ENCODE assay signal across 8 cellular contexts in the genomic region with DNA sequence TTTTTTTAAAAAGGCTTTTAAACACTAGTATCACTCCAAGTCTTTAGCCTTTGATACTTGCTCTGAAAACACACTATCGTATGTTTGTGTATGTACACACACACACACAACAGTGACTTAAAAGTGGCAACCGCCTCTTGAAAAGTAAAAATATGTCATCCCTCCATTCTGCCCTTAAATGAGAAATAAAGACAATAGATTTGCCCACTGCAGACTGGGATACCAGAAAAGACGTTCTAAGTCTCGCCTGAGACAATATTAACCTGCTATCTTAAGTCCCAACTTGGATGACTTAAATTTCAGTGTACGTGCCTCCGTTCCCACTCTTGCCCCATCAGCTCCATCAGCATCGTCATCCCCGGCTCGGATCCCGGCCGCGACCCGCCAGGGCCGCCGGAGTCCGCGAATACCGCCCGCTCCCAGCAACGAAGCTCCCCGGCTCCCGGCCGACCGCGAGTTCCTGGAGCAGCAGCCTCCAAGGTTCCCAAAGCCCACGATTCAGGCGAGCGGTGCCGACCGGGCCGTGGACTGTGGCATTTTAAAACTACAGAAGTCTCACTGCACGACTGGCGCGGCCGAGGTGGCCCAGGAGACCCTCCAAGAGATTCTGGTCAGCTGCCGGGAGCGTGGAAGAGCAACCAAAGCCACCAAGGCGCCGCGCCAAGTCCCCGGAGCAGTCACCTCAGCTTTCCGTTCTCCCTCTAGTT. TPM values are rescaled to one million over a fixed set of nuclear protein-coding genes. Genes with fewer than 3 reads are reported as not detected.
DNase-seq lines count a peak whose midpoint lies in the region; ATAC-seq, FAIRE-seq and TF ChIP-seq lines count a peak whose summit lies in the region.

No MANE protein-coding gene starts in this region.

- no peak for FAIRE-seq in keratinocyte (lab: Jason Lieb, UNC)

- H3K36me3 ChIP-seq in HCT116 (ENCODE audit: control insufficient read depth in 1 of 2, insufficient read depth in 2 of 2, low read length in 2 of 2) (no peaks in the 10 kb centered on the region), mammary epithelial cell (ENCODE audit: insufficient read depth, low read length) (no peaks in the 10 kb centered on the region), keratinocyte (ENCODE audit: control insufficient read depth in 2 of 2, extremely low read depth in 1 of 2, insufficient read depth in 2 of 2, low read length in 2 of 2) (no peaks in the 10 kb centered on the region)

- intact Hi-C loops in HCT116 (cut with micrococcal nuclease): loop anchor here (2.0 to 10.0 kb wide), 5 partner anchors 184 to 596 kb away; no protein-coding TSS in a partner anchor
- intact Hi-C loops in mammary epithelial cell (cut with micrococcal nuclease): loop anchor here (1.0 to 5.0 kb wide), 6 partner anchors 54 to 596 kb away; partner anchors contain the start of genes ANO6 and SCAF11

- no peaks in the 10 kb centered on the region for H3K27me3 ChIP-seq in HCT116 (ENCODE audit: insufficient read depth, low read length)
- H3K27me3 ChIP-seq in mammary epithelial cell (ENCODE audit: insufficient read depth, low read length): no peaks in the 10 kb centered on the region
- no peaks in the 10 kb centered on the region for H3K27me3 ChIP-seq in keratinocyte (ENCODE audit: control insufficient read depth, extremely low read depth, insufficient read depth, low read length)

- peak overlapping the region; percentile 94 for H3K27ac ChIP-seq in HCT116 (ENCODE audit: low read depth, low read length)
- H3K27ac ChIP-seq in mammary epithelial cell (ENCODE audit: insufficient read depth, low read depth, low read length): peak overlapping the region; percentile 90
- H3K27ac ChIP-seq in keratinocyte (ENCODE audit: control insufficient read depth, insufficient read depth, low read length): peak overlapping the region; percentile 97

- no peaks in the 10 kb centered on the region for H3K9me3 ChIP-seq in HCT116 (ENCODE audit: control insufficient read depth in 1 of 2, insufficient read depth in 1 of 2, low read depth in 1 of 2, low read length in 2 of 2)
- H3K9me3 ChIP-seq in mammary epithelial cell (replicated peaks; ENCODE audit: insufficient read depth, low read length): no peaks in the 10 kb centered on the region
- H3K9me3 ChIP-seq in keratinocyte (ENCODE audit: control insufficient read depth, low read depth, low read length): no peaks in the 10 kb centered on the region

- in situ Hi-C loops in mammary epithelial cell (cut with MboI; ENCODE audit: low sequenced_read_pairs in 2 of 2): loop anchor here in 1 of 2 donors (10.0 to 25.0 kb wide), 2 partner anchors 182 to 514 kb away; partner anchors contain the start of gene ANO6

- H3K79me2 ChIP-seq in HCT116 (ENCODE audit: insufficient read depth, low read length) (peaks cover 71% of the 10 kb centered on the region), mammary epithelial cell (ENCODE audit: insufficient read depth, low read length) (peaks cover 72% of the 10 kb centered on the region), keratinocyte (ENCODE audit: control insufficient read depth, insufficient read depth, low read length) (peaks cover 55% of the 10 kb centered on the region)

- RAD21 ChIA-PET in HCT116 (lab: Charles Lee; ENCODE audit: low non-redundant PET in 1 of 2, low total read pairs in 2 of 2, uncharacterized antibody in 2 of 2, unreplicated experiment in 2 of 2): no interaction called here

- 0% methylated on average over 31 of the region's 42 CpGs for WGBS in mammary epithelial cell (ENCODE audit: low coverage, missing lambda C conversion rate)

- no peaks in the 10 kb centered on the region for H3K9me1 ChIP-seq in keratinocyte (ENCODE audit: control insufficient read depth, extremely low read depth, insufficient read depth, low read length)

- no peak for TF ChIP-seq RAD21 in HCT116 (IDR thresholded peaks at IDR 0.05; ENCODE audit: low read depth)

- H3K4me1 ChIP-seq in HCT116 (ENCODE audit: control insufficient read depth in 1 of 2, insufficient read depth in 2 of 2, low read length in 2 of 2) (peaks cover 4 to 22% of the 10 kb centered on the region in 2 experiments; a peak in 3 of 4 replicates), mammary epithelial cell (ENCODE audit: insufficient read depth, low read length) (peaks cover 9% of the 10 kb centered on the region), keratinocyte (ENCODE audit: control insufficient read depth, extremely low read depth, insufficient read depth, low read length) (peaks cover 7% of the 10 kb centered on the region)

- H4K20me1 ChIP-seq in HCT116 (ENCODE audit: insufficient read depth): no peaks in the 10 kb centered on the region
- H4K20me1 ChIP-seq in mammary epithelial cell (ENCODE audit: insufficient read depth, low read length): no peaks in the 10 kb centered on the region
- no peaks in the 10 kb centered on the region for H4K20me1 ChIP-seq in keratinocyte (ENCODE audit: control insufficient read depth, extremely low read depth, insufficient read depth, low read length)

- TF ChIP-seq POLR2A in HCT116 (IDR thresholded peaks at IDR 0.05; ENCODE audit: borderline replicate concordance, extremely low read depth, insufficient read depth, insufficient read length): no peak

- no peak overlapping the region for H2AFZ ChIP-seq in HCT116 (ENCODE audit: low read depth, low read length, poor library complexity, severe bottlenecking)
- peak overlapping the region; percentile 97 for H2AFZ ChIP-seq in mammary epithelial cell (ENCODE audit: low read depth, low read length)
- peak overlapping the region; percentile 96 for H2AFZ ChIP-seq in keratinocyte (ENCODE audit: control insufficient read depth, low read length)

- H3K9me2 ChIP-seq in HCT116 (ENCODE audit: insufficient read depth): no peaks in the 10 kb centered on the region

- peak overlapping the region; percentile 80 for H3K4me2 ChIP-seq in HCT116 (ENCODE audit: low read length)
- peak overlapping the region; percentile 97 for H3K4me2 ChIP-seq in mammary epithelial cell (ENCODE audit: insufficient read depth, low read depth, low read length)
- peak overlapping the region; percentile 98 for H3K4me2 ChIP-seq in keratinocyte (ENCODE audit: control insufficient read depth, extremely low read depth, insufficient read depth, low read depth, low read length)

- H3K9ac ChIP-seq in HCT116 (ENCODE audit: low read length) (peak overlapping the region; percentile 82), mammary epithelial cell (ENCODE audit: insufficient read depth, low read length) (peak overlapping the region; percentile 96), keratinocyte (ENCODE audit: control insufficient read depth, extremely low read depth, insufficient read depth, low read length) (peak overlapping the region; percentile 99)

- no peak for TF ChIP-seq CTCF in AG09309 (IDR thresholded peaks at IDR 0.05; ENCODE audit: control insufficient read depth, insufficient read depth, low read depth, low read length, missing control alignments)
- no peak for TF ChIP-seq CTCF in HCT116 (IDR thresholded peaks at IDR 0.05 in 2 of 3, conservative IDR thresholded peaks at IDR 0.05 in 1 of 3; ENCODE audit: borderline replicate concordance in 1 of 3, insufficient read depth in 1 of 3, low read depth in 2 of 3, low read length in 2 of 3)
- TF ChIP-seq CTCF in mammary epithelial cell (conservative IDR thresholded peaks at IDR 0.05 in 1 of 2, IDR thresholded peaks at IDR 0.05 in 1 of 2; ENCODE audit: extremely low read depth in 1 of 2, insufficient read depth in 1 of 2, low read depth in 1 of 2, low read length in 2 of 2): no peak
- no peak for TF ChIP-seq CTCF in keratinocyte (optimal IDR thresholded peaks at IDR 0.05 in 1 of 3, IDR thresholded peaks at IDR 0.05 in 1 of 3, conservative IDR thresholded peaks at IDR 0.05 in 1 of 3; ENCODE audit: extremely low read depth in 1 of 3, insufficient read depth in 2 of 3, low read length in 3 of 3)

- POLR2A ChIA-PET in HCT116 (lab: Charles Lee): interaction anchor here (1.0 to 1.9 kb wide), 3 partner anchors 15 to 265 kb away, joined by 3 to 6 read pairs (median 3); no protein-coding TSS in a partner anchor

- dilution Hi-C loops in mammary epithelial cell (cut with HindIII; ENCODE audit: low sequenced_read_pairs): no loop called here
- dilution Hi-C loops in keratinocyte (cut with MboI; ENCODE audit: extremely low pct_ligation_motif_present, low sequenced_read_pairs): no loop called here

- ATAC-seq in HCT116 (no peak), GM18511 (IDR thresholded peaks at IDR 0.05; ENCODE audit: unreplicated experiment) (no peak)

- peak overlapping the region; percentile 89 for H3K4me3 ChIP-seq in AG09309 (ENCODE audit: control insufficient read depth, low read depth, low read length)
- peak overlapping the region; percentile 84 to 85 for H3K4me3 ChIP-seq in HCT116 (replicated peaks in 1 of 2; ENCODE audit: low read depth in 1 of 2, low read length in 2 of 2)
- peak overlapping the region; percentile 77 to 99 (median 86) for H3K4me3 ChIP-seq in mammary epithelial cell (replicated peaks in 1 of 3; ENCODE audit: insufficient read depth in 1 of 3, low read depth in 2 of 3, low read length in 3 of 3)
- peak overlapping the region; percentile 56 to 98 (median 70) for H3K4me3 ChIP-seq in keratinocyte (ENCODE audit: control insufficient read depth in 2 of 3, extremely low read depth in 1 of 3, insufficient read depth in 2 of 3, low read depth in 1 of 3, low read length in 3 of 3)

- BruUV-seq in HCT116 (replicated peaks; lab: Mats Ljungman, UMichigan) (TSS peak; percentile 44), mammary epithelial cell (replicated peaks; lab: Mats Ljungman, UMichigan) (TSS peak; percentile 19)

- DNase-seq in AG09309 (ENCODE audit: low read depth) (no peak), HCT116 (ENCODE audit: low read depth, low spot score) (no peak), SW480 (ENCODE audit: low spot score) (peak; percentile 34), mammary epithelial cell (peak; percentile 39), keratinocyte (ENCODE audit: low read depth, low spot score) (no peak), putamen (ENCODE audit: low spot score) (no peak)
- peak; percentile 34 for DNase-seq in stimulated activated CD4-positive, alpha-beta T cell treated with anti-CD3 and anti-CD28 coated beads, Interleukin-12 subunit alpha, Interleukin-12 subunit beta, amount 100 ng/mL, for 4 hours

- CTCF ChIA-PET in HCT116 (lab: Charles Lee) (interaction anchor here (1.4 to 3.0 kb wide), 4 partner anchors 16 to 183 kb away, joined by 3 to 18 read pairs (median 10); no protein-coding TSS in a partner anchor), mammary epithelial cell (lab: Charles Lee; ENCODE audit: low non-redundant PET) (interaction anchor here (0.5 to 1.3 kb wide), 3 partner anchors 33 to 193 kb away, joined by 4 to 11 read pairs (median 7); no protein-coding TSS in a partner anchor)

RNA-seq across cellular contexts. Expression of gene ARID2, which starts 2.8 kb away (rescaled TPM):
- total RNA-seq in HCT116 (2021; ENCODE audit: unreplicated experiment) (30.5 TPM), mammary epithelial cell (10 to 100 TPM; 22.2 to 24.3 TPM)
- 8.6 and 10.6 TPM in 2 replicates for polyA plus RNA-seq in HCT116 (2012)
- polyA plus RNA-seq in mammary epithelial cell (13.8 TPM), keratinocyte (12.6 to 16.3 TPM (median 15.1 TPM) in 3 replicates)
- polyA minus RNA-seq in mammary epithelial cell (15.7 TPM), keratinocyte (18.9 to 76.7 TPM (median 48.9 TPM) in 3 replicates)
- polyA plus RNA-seq in keratinocyte (2011; ENCODE audit: low read depth): 7.5 TPM
- 4.7 and 11.1 TPM in 2 replicates for polyA plus RNA-seq in keratinocyte (2011; cell fraction: cytosol; rRNA removed)
- 23.6 and 24.8 TPM in 2 replicates for polyA plus RNA-seq in keratinocyte (2011; cell fraction: nucleus; rRNA removed)
- 8.1 and 8.3 TPM in 2 replicates for polyA plus RNA-seq in keratinocyte (2012; ENCODE audit: low replicate concordance)
- 13.4 TPM for polyA minus RNA-seq in keratinocyte (2011; cell fraction: cytosol; rRNA and poly(A)+ RNA removed)
- 50.5 and 92.6 TPM in 2 replicates for polyA minus RNA-seq in keratinocyte (2011; cell fraction: nucleus; rRNA and poly(A)+ RNA removed)

Comparison
In these comparisons a context has a peak if more than half of its experiments do, and no peak if none do; other contexts are left out.
1. DNase-seq: peak in SW480 (single experiment), mammary epithelial cell (single experiment) and stimulated activated CD4-positive, alpha-beta T cell treated with anti-CD3 and anti-CD28 coated beads, Interleukin-12 subunit alpha, Interleukin-12 subunit beta, amount 100 ng/mL, for 4 hours (single experiment); none in AG09309 (single experiment), HCT116 (single experiment), keratinocyte (single experiment) and putamen (single experiment).
2. Peak in every context shown above with its lines, with median percentiles within 50 percentile points of each other: H3K4me3 ChIP-seq, H3K27ac ChIP-seq, H3K4me2 ChIP-seq and H3K9ac ChIP-seq.